Comparison of ENCODE assay signal across 1 cellular context in genomic region chr3:158097571-158098553, GRCh38.
TF ChIP-seq lines count a peak whose summit lies in the region.

No MANE protein-coding gene starts in this region.

TF ChIP-seq in HepG2, 621 proteins besides CTCF, POLR2A, EP300 and RAD21 (continued from another document and continues in another):
- TF ChIP-seq ZNF362 (CRISPR knock-in tag; IDR thresholded peaks at IDR 0.05; ENCODE audit: borderline replicate concordance) (peak; percentile 48; the same call in 1 of the 2 replicates), ZBTB10 (CRISPR knock-in tag; IDR thresholded peaks at IDR 0.05; ENCODE audit: borderline replicate concordance) (peak; percentile 40; the same call in 1 of the 2 replicates), ARID5B (CRISPR knock-in tag; IDR thresholded peaks at IDR 0.05) (peak; percentile 75), ZNF251 (CRISPR knock-in tag; IDR thresholded peaks at IDR 0.05) (no peak; the same call in 1 of the 2 replicates), GMEB1 (CRISPR knock-in tag; IDR thresholded peaks at IDR 0.05; ENCODE audit: borderline replicate concordance) (peak; percentile 70), KDM4B (CRISPR knock-in tag; IDR thresholded peaks at IDR 0.05) (no peak), ZXDC (CRISPR knock-in tag; IDR thresholded peaks at IDR 0.05) (peak; percentile 23; the same call in 1 of the 2 replicates), ZNF556 (CRISPR knock-in tag; IDR thresholded peaks at IDR 0.05; ENCODE audit: borderline replicate concordance) (peak; percentile 73; the same call in 1 of the 2 replicates), HMGXB3 (CRISPR knock-in tag; IDR thresholded peaks at IDR 0.05; ENCODE audit: borderline replicate concordance) (peak; percentile 60; the same call in 1 of the 2 replicates), ZBTB43 (CRISPR knock-in tag; conservative IDR thresholded peaks at IDR 0.05) (peak; percentile 95), ZNF550 (CRISPR knock-in tag; IDR thresholded peaks at IDR 0.05; ENCODE audit: borderline replicate concordance) (no peak), TSC22D2 (CRISPR knock-in tag; IDR thresholded peaks at IDR 0.05; ENCODE audit: borderline replicate concordance) (0 out of 2 replicates have a peak, but pooled peaks have one; percentile 90), ZNF326 (CRISPR knock-in tag; IDR thresholded peaks at IDR 0.05; ENCODE audit: borderline replicate concordance) (peak; percentile 70; the same call in 1 of the 2 replicates), DRAP1 (CRISPR knock-in tag; IDR thresholded peaks at IDR 0.05) (peak; percentile 68; the same call in 1 of the 2 replicates), HMG20B (CRISPR knock-in tag; conservative IDR thresholded peaks at IDR 0.05) (no peak), CENPX (CRISPR knock-in tag; IDR thresholded peaks at IDR 0.05) (no peak), SIN3B (IDR thresholded peaks at IDR 0.05; ENCODE audit: low read length) (no peak), ZFP91 (CRISPR knock-in tag; IDR thresholded peaks at IDR 0.05; ENCODE audit: borderline replicate concordance) (peak; percentile 92), POLR2G (IDR thresholded peaks at IDR 0.05; ENCODE audit: low read depth, low read length) (peak; percentile 86), RNF2 (conservative IDR thresholded peaks at IDR 0.05; ENCODE audit: low read depth) (peak; percentile 94), ZBTB7B (CRISPR knock-in tag; IDR thresholded peaks at IDR 0.05) (peak; percentile 75; the same call in 1 of the 2 replicates), ZBTB4 (CRISPR knock-in tag; IDR thresholded peaks at IDR 0.05; ENCODE audit: borderline replicate concordance) (peak; percentile 88; the same call in 1 of the 2 replicates), SMAD3 (CRISPR knock-in tag; IDR thresholded peaks at IDR 0.05) (peak; percentile 83), ZNF446 (CRISPR knock-in tag; IDR thresholded peaks at IDR 0.05) (peak; percentile 92; the same call in 1 of the 2 replicates), YEATS4 (CRISPR knock-in tag; IDR thresholded peaks at IDR 0.05; ENCODE audit: borderline replicate concordance) (peak; percentile 95; the same call in 1 of the 2 replicates), RBFOX2 (IDR thresholded peaks at IDR 0.05; ENCODE audit: low read depth, low read length) (peak; percentile 83), MAZ (IDR thresholded peaks at IDR 0.05; ENCODE audit: borderline replicate concordance, low read depth, low read length) (no peak), MAZ (CRISPR knock-in tag; IDR thresholded peaks at IDR 0.05; ENCODE audit: low read depth) (peak; percentile 87)
